In the genomic region with DNA sequence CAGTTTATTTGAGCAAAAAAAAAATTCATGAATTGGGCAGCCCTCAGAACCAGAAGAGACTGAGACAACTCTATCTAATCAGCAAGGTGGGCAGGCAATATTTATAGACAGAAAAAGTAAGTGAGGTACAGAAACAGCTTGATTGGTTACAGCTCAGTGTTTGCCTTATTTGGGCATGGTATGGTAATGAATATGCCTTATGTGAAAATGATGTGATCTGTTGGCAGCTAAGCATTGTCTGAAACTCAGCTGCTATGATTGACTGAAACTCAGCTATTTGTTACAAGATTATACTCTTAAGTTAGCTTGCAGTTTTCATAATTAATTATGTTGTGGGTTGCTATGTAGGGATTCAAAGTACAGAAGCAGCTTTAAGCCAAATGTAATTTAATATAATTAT, we compare ENCODE assay signal across 26 cellular contexts.
DNase-seq lines count a peak whose midpoint lies in the region; ATAC-seq and TF ChIP-seq lines count a peak whose summit lies in the region.
"Had no signal": no experiment of that assay in that cellular context is flagged by ENCODE, and none has a peak within 500 bp of the region (broad histone marks: within the 10 kb centered on the region; RNA-seq: fewer than 3 reads in every experiment).

No MANE protein-coding gene starts in this region.

- H3K27ac ChIP-seq in CD4-positive, alpha-beta T cell (ENCODE audit: low read depth, low read length): no peak overlapping the region
- H3K27ac ChIP-seq: body of pancreas, C4-2B, gastrocnemius medialis, lower lobe of right lung, psoas muscle, SK-N-MC, skin epidermis, uterus, WERI-Rb-1 had no signal

- no peaks in the 10 kb centered on the region for H3K27me3 Mint-ChIP-seq in endothelial cell (ENCODE audit: unreplicated experiment)
- no peaks in the 10 kb centered on the region for H3K27me3 Mint-ChIP-seq in activated T-helper 2 cell treated with anti-CD3 and anti-CD28 coated beads, Interferon-gamma antibody, Interleukin-2, Interleukin-4, amounts not matched to agents 10 μg/mL and 5 μg/mL and 100 μg/mL, durations not matched to agents 14 hours and 24 hours and 36 hours (ENCODE audit: low read depth)
- H3K27me3 Mint-ChIP-seq in CD4-positive, alpha-beta T cell: no peaks in the 10 kb centered on the region

- no peak overlapping the region for H3K4me3 Mint-ChIP-seq in endothelial cell (ENCODE audit: unreplicated experiment)
- no peak overlapping the region for H3K4me3 Mint-ChIP-seq in activated T-helper 2 cell treated with anti-CD3 and anti-CD28 coated beads, Interferon-gamma antibody, Interleukin-2, Interleukin-4, amounts not matched to agents 10 μg/mL and 5 μg/mL and 100 μg/mL, durations not matched to agents 14 hours and 24 hours and 36 hours (ENCODE audit: low read depth)
- no peak overlapping the region for H3K4me3 Mint-ChIP-seq in CD4-positive, alpha-beta T cell

- TF ChIP-seq CTCF in endothelial cell (IDR thresholded peaks at IDR 0.05; ENCODE audit: unreplicated experiment): no peak
- no peak for TF ChIP-seq CTCF in CD4-positive, alpha-beta T cell (IDR thresholded peaks at IDR 0.05)

- POLR2A ChIA-PET in CD4-positive, alpha-beta T cell (lab: Charles Lee): interaction anchor here (0.5 kb wide), 1 partner anchor 14 kb away, joined by 3 read pairs; no protein-coding TSS in a partner anchor

- H3K4me1 Mint-ChIP-seq in endothelial cell (ENCODE audit: unreplicated experiment): no peaks in the 10 kb centered on the region
- no peaks in the 10 kb centered on the region for H3K4me1 Mint-ChIP-seq in activated T-helper 2 cell treated with anti-CD3 and anti-CD28 coated beads, Interferon-gamma antibody, Interleukin-2, Interleukin-4, amounts not matched to agents 10 μg/mL and 5 μg/mL and 100 μg/mL, durations not matched to agents 14 hours and 24 hours and 36 hours (ENCODE audit: low read depth)
- no peaks in the 10 kb centered on the region for H3K4me1 Mint-ChIP-seq in CD4-positive, alpha-beta T cell (ENCODE audit: low read depth)

- no peaks in the 10 kb centered on the region for H3K36me3 Mint-ChIP-seq in endothelial cell (ENCODE audit: low read depth, unreplicated experiment)
- no peaks in the 10 kb centered on the region for H3K36me3 Mint-ChIP-seq in activated T-helper 2 cell treated with anti-CD3 and anti-CD28 coated beads, Interferon-gamma antibody, Interleukin-2, Interleukin-4, amounts not matched to agents 10 μg/mL and 5 μg/mL and 100 μg/mL, durations not matched to agents 14 hours and 24 hours and 36 hours (ENCODE audit: low read depth)
- no peaks in the 10 kb centered on the region for H3K36me3 Mint-ChIP-seq in CD4-positive, alpha-beta T cell (ENCODE audit: low read depth)

- ATAC-seq in GM18498 (IDR thresholded peaks at IDR 0.05; ENCODE audit: unreplicated experiment) (peak; percentile 76), GM18909 (IDR thresholded peaks at IDR 0.05; ENCODE audit: poor library complexity, unreplicated experiment) (peak; percentile 55), HG03103 (IDR thresholded peaks at IDR 0.05; ENCODE audit: low read depth, unreplicated experiment) (peak; percentile 67)
- ATAC-seq in CD4-positive, alpha-beta T cell (ENCODE audit: poor library complexity): no peak
- ATAC-seq: body of pancreas, gastrocnemius medialis, K562, lower lobe of right lung, psoas muscle had no signal

- H3K27ac Mint-ChIP-seq in endothelial cell (ENCODE audit: unreplicated experiment): no peak overlapping the region
- H3K27ac Mint-ChIP-seq in activated T-helper 2 cell treated with anti-CD3 and anti-CD28 coated beads, Interferon-gamma antibody, Interleukin-2, Interleukin-4, amounts not matched to agents 10 μg/mL and 5 μg/mL and 100 μg/mL, durations not matched to agents 14 hours and 24 hours and 36 hours: no peak overlapping the region
- H3K27ac Mint-ChIP-seq in CD4-positive, alpha-beta T cell: no peak overlapping the region

- H3K9me3 ChIP-seq in CD4-positive, alpha-beta T cell (ENCODE audit: control insufficient read depth, low read length): no peaks in the 10 kb centered on the region
- H3K9me3 ChIP-seq: body of pancreas, gastrocnemius medialis, lower lobe of right lung, psoas muscle, uterus had no signal

- no peaks in the 10 kb centered on the region for H3K9me3 Mint-ChIP-seq in endothelial cell (ENCODE audit: unreplicated experiment)
- H3K9me3 Mint-ChIP-seq in activated T-helper 2 cell treated with anti-CD3 and anti-CD28 coated beads, Interferon-gamma antibody, Interleukin-2, Interleukin-4, amounts not matched to agents 10 μg/mL and 5 μg/mL and 100 μg/mL, durations not matched to agents 14 hours and 24 hours and 36 hours: peaks cover 16% of the 10 kb centered on the region
- peaks cover 7% of the 10 kb centered on the region for H3K9me3 Mint-ChIP-seq in CD4-positive, alpha-beta T cell

- DNase-seq in SK-N-DZ (ENCODE audit: low spot score) (peak; percentile 4), endothelial cell (ENCODE audit: low spot score) (no peak), foreskin melanocyte (no peak)
- DNase-seq in activated T-helper 2 cell treated with anti-CD3 and anti-CD28 coated beads, Interferon-gamma antibody, Interleukin-2, Interleukin-4, amounts not matched to agents 10 μg/mL and 5 μg/mL and 100 μg/mL, durations not matched to agents 14 hours and 24 hours and 36 hours (ENCODE audit: low spot score): no peak
- no peak for DNase-seq in CD4-positive, alpha-beta T cell
- DNase-seq: activated CD4-positive, alpha-beta T cell treated with anti-CD3 and anti-CD28 coated beads, Interleukin-2, amount 50 U/mL, for 1 hour; activated effector memory CD4-positive, alpha-beta T cell treated with Interleukin-2 at 50 U/mL for 16 hours; body of pancreas; effector CD8-positive, alpha-beta T cell; gastrocnemius medialis; H7; lower lobe of right lung; NCI-H1436 treated with DMSO at 0.1 percent for 48 hours; NCI-H526; psoas muscle; stimulated activated CD4-positive, alpha-beta T cell treated with anti-CD3 and anti-CD28 coated beads, Interleukin-1b, Interleukin-23, amount 100 ng/mL, for 48 hours; T-helper 2 cell; uterus; WERI-Rb-1 had no signal

- intact Hi-C loops in activated T-helper 2 cell treated with anti-CD3 and anti-CD28 coated beads, Interferon-gamma antibody, Interleukin-2, Interleukin-4, amounts not matched to agents 10 μg/mL and 5 μg/mL and 100 μg/mL, durations not matched to agents 14 hours and 24 hours and 36 hours (cut with micrococcal nuclease): no loop called here
- intact Hi-C loops in CD4-positive, alpha-beta T cell (cut with DNase I, micrococcal nuclease): no loop called here

- H3K27me3 ChIP-seq in CD4-positive, alpha-beta T cell (ENCODE audit: control insufficient read depth, insufficient read depth, low read length): no peaks in the 10 kb centered on the region
- H3K27me3 ChIP-seq: body of pancreas, gastrocnemius medialis, uterus had no signal

- CTCF ChIA-PET in CD4-positive, alpha-beta T cell (lab: Charles Lee): no interaction called here
